In genomic region chr13:107866007-107866665, GRCh38 we compare ENCODE assay signal across 8 cellular contexts.
DNase-seq lines count a peak whose midpoint lies in the region; ATAC-seq and TF ChIP-seq lines count a peak whose summit lies in the region.

No MANE protein-coding gene starts in this region.

- no peaks in the 10 kb centered on the region for H3K9me3 Mint-ChIP-seq in endothelial cell (ENCODE audit: unreplicated experiment)

- peaks cover 5% of the 10 kb centered on the region for H3K4me1 Mint-ChIP-seq in endothelial cell (ENCODE audit: unreplicated experiment)

- no peak for ATAC-seq in HG03097 (IDR thresholded peaks at IDR 0.05; ENCODE audit: low FRiP score, unreplicated experiment)

- DNase-seq in GM13976 (ENCODE audit: low spot score): peak; percentile 26
- DNase-seq in NCI-H748 (lab: John Stamatoyannopoulos, UW; ENCODE audit: unreplicated experiment): peak; percentile 80
- DNase-seq in endothelial cell (ENCODE audit: low spot score): peak; percentile 41
- peak; percentile 44 for DNase-seq in occipital lobe (lab: John Stamatoyannopoulos, UW)
- no peak for DNase-seq in DMS114 treated with DMSO at 0.1 percent for 48 hours (lab: John Stamatoyannopoulos, UW; ENCODE audit: unreplicated experiment)
- no peak for DNase-seq in NK-92 (lab: John Stamatoyannopoulos, UW; ENCODE audit: unreplicated experiment)
- no peak for DNase-seq in germinal center (ENCODE audit: low spot score)

- no peaks in the 10 kb centered on the region for H3K36me3 Mint-ChIP-seq in endothelial cell (ENCODE audit: low read depth, unreplicated experiment)

- TF ChIP-seq CTCF in GM13976 (IDR thresholded peaks at IDR 0.05; ENCODE audit: borderline replicate concordance, control extremely low read depth, extremely low read depth, insufficient read depth, missing control alignments) (no peak), endothelial cell (IDR thresholded peaks at IDR 0.05; ENCODE audit: unreplicated experiment) (no peak)

- no peak overlapping the region for H3K27ac Mint-ChIP-seq in endothelial cell (ENCODE audit: unreplicated experiment)

- in situ Hi-C loops in GM13976 (cut with MboI; ENCODE audit: low sequenced_read_pairs, unreplicated experiment): no loop called here

- H3K27me3 Mint-ChIP-seq in endothelial cell (ENCODE audit: unreplicated experiment): peaks cover 17% of the 10 kb centered on the region

- H3K4me3 Mint-ChIP-seq in endothelial cell (ENCODE audit: unreplicated experiment): peak overlapping the region; percentile 93

Comparison
In these comparisons a context has a peak if more than half of its experiments do, and no peak if none do; other contexts are left out.
1. DNase-seq: peak in GM13976 (single experiment), NCI-H748 (single experiment), endothelial cell (single experiment) and occipital lobe (single experiment); none in DMS114 treated with DMSO at 0.1 percent for 48 hours (single experiment), NK-92 (single experiment) and germinal center (single experiment).